Comparison of ENCODE assay signal across 14 cellular contexts in the genomic region with DNA sequence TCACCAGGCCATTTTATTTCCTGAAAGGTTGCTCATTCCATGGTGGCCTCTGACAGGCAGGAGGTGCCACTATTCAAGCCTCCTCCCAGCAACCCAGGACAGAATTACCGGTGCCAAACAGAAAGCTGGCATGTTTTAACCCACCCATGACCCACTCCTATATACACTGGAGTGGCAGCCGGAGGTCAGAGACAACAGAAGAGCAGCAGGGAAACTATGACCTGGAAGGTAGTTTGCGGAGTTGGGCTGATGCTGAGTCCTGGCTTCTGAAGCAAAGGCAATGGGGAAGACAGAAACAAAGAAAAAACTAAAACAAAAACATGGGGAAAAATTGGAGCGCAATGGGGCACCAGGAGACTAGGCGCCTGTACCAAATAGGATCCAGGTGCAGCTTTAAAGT. TPM values are rescaled to one million over a fixed set of nuclear protein-coding genes. Genes with fewer than 3 reads are reported as not detected.
A peak's percentile ranks its signal among the peaks of the same experiment; 100 is the strongest.
DNase-seq lines count a peak whose midpoint lies in the region; TF ChIP-seq lines count a peak whose summit lies in the region.
"Had no signal": no experiment of that assay in that cellular context is flagged by ENCODE, and none has a peak within 500 bp of the region (broad histone marks: within the 10 kb centered on the region; RNA-seq: fewer than 3 reads in every experiment).

No MANE protein-coding gene starts in this region.

- peak overlapping the region; percentile 46 for H3K4me3 Mint-ChIP-seq in mesothelial cell of epicardium
- H3K4me3 Mint-ChIP-seq: activated naive CD8-positive, alpha-beta T cell treated with anti-CD3 and anti-CD28 coated beads for 36 hours; CD4-positive, alpha-beta memory T cell; stimulated activated effector memory CD8-positive, alpha-beta T cell treated with anti-CD3 and anti-CD28 coated beads, Interleukin-12 subunit alpha, Interleukin-12 subunit beta, amount 100 ng/mL, for 72 hours had no signal

- no peaks in the 10 kb centered on the region for H3K9me3 Mint-ChIP-seq in mesothelial cell of epicardium
- H3K9me3 Mint-ChIP-seq: activated naive CD8-positive, alpha-beta T cell treated with anti-CD3 and anti-CD28 coated beads for 36 hours; stimulated activated effector memory CD8-positive, alpha-beta T cell treated with anti-CD3 and anti-CD28 coated beads, Interleukin-12 subunit alpha, Interleukin-12 subunit beta, amount 100 ng/mL, for 72 hours had no signal

- TF ChIP-seq CTCF in coronary artery (IDR thresholded peaks at IDR 0.05) (no peak), mesothelial cell of epicardium (IDR thresholded peaks at IDR 0.05; ENCODE audit: unreplicated experiment) (no peak)

- H3K27me3 Mint-ChIP-seq in mesothelial cell of epicardium (ENCODE audit: low read depth) = no peaks in the 10 kb centered on the region

- H3K27ac ChIP-seq in coronary artery (no peak overlapping the region), temporal lobe (ENCODE audit: low read depth, low read length) (peak overlapping the region; percentile 89)
- H3K27ac ChIP-seq: gastroesophageal sphincter, parathyroid adenoma, WERI-Rb-1 had no signal

- no peak overlapping the region for H3K27ac Mint-ChIP-seq in mesothelial cell of epicardium
- H3K27ac Mint-ChIP-seq: activated naive CD8-positive, alpha-beta T cell treated with anti-CD3 and anti-CD28 coated beads for 36 hours; CD4-positive, alpha-beta memory T cell; stimulated activated effector memory CD8-positive, alpha-beta T cell treated with anti-CD3 and anti-CD28 coated beads, Interleukin-12 subunit alpha, Interleukin-12 subunit beta, amount 100 ng/mL, for 72 hours had no signal

- DNase-seq in NCI-H69 (lab: John Stamatoyannopoulos, UW) = peak; percentile 13
- no peak for DNase-seq in coronary artery (ENCODE audit: low spot score)
- no peak for DNase-seq in mesothelial cell of epicardium (ENCODE audit: low spot score in 2 of 2, unreplicated experiment in 2 of 2)
- DNase-seq in NCI-H187 treated with DMSO at 0.1 percent for 48 hours (lab: John Stamatoyannopoulos, UW) = no peak
- DNase-seq in effector CD4-positive, alpha-beta T cell = no peak
- DNase-seq in COR-L47 (lab: John Stamatoyannopoulos, UW) = no peak
- DNase-seq: activated naive CD8-positive, alpha-beta T cell treated with anti-CD3 and anti-CD28 coated beads for 36 hours; CD4-positive, alpha-beta memory T cell; left ventricle myocardium superior; WERI-Rb-1 had no signal

- no peaks in the 10 kb centered on the region for H3K36me3 Mint-ChIP-seq in mesothelial cell of epicardium
- H3K36me3 Mint-ChIP-seq: activated naive CD8-positive, alpha-beta T cell treated with anti-CD3 and anti-CD28 coated beads for 36 hours; stimulated activated effector memory CD8-positive, alpha-beta T cell treated with anti-CD3 and anti-CD28 coated beads, Interleukin-12 subunit alpha, Interleukin-12 subunit beta, amount 100 ng/mL, for 72 hours had no signal

- H3K4me3 ChIP-seq in coronary artery = peak overlapping the region; percentile 69

- H3K4me1 Mint-ChIP-seq in mesothelial cell of epicardium = peaks cover 6% of the 10 kb centered on the region
- H3K4me1 Mint-ChIP-seq: CD4-positive, alpha-beta memory T cell had no signal

RNA-seq across cellular contexts. Expression of gene RFTN2, which starts 2.2 kb away (rescaled TPM):
- total RNA-seq in mesothelial cell of epicardium (7.7 to 9.9 TPM (median 9.7 TPM) in 3 replicates), temporal lobe (18.7 TPM)
- total RNA-seq: activated naive CD8-positive, alpha-beta T cell treated with anti-CD3 and anti-CD28 coated beads for 36 hours; CD4-positive, alpha-beta memory T cell had no signal

RNA-seq across cellular contexts. Expression of gene MARS2, which starts 32.0 kb away (rescaled TPM):
- total RNA-seq in mesothelial cell of epicardium (4.6 to 5.1 TPM (median 4.9 TPM) in 3 replicates), temporal lobe (7.4 TPM)
